ENCODE assay signal across 22 cellular contexts in genomic region chr9:19294219-19294618, GRCh38.
"Had no signal": no experiment of that assay in that cellular context is flagged by ENCODE, and none has a peak within 500 bp of the region (broad histone marks: within the 10 kb centered on the region; RNA-seq: fewer than 3 reads in every experiment).

No MANE protein-coding gene starts in this region.

- H3K9me3 Mint-ChIP-seq: activated CD4-positive, alpha-beta T cell treated with anti-CD3 and anti-CD28 coated beads, Interleukin-2, amount 10 ng/mL, durations not matched to agents 24 days and 14 days; activated CD8-positive, alpha-beta T cell treated with anti-CD3 and anti-CD28 coated beads for 36 hours; activated naive CD4-positive, alpha-beta T cell treated with anti-CD3 and anti-CD28 coated beads, Interleukin-2, amount 50 U/mL, for 72 hours; brain; naive thymus-derived CD4-positive, alpha-beta T cell; stimulated activated effector memory CD8-positive, alpha-beta T cell treated with anti-CD3 and anti-CD28 coated beads, Interleukin-12 subunit alpha, Interleukin-12 subunit beta, amount 100 ng/mL, for 72 hours had no signal

- H3K27ac Mint-ChIP-seq: activated CD4-positive, alpha-beta T cell treated with anti-CD3 and anti-CD28 coated beads, Interleukin-2, amount 10 ng/mL, durations not matched to agents 24 days and 14 days; activated CD8-positive, alpha-beta memory T cell treated with anti-CD3 and anti-CD28 coated beads, Interleukin-2, amount 10 ng/mL, durations not matched to agents 7 days and 5 days; activated CD8-positive, alpha-beta T cell treated with anti-CD3 and anti-CD28 coated beads for 36 hours had no signal

- FAIRE-seq: frontal cortex, islet of Langerhans, small intestine had no signal

- H3K4me1 ChIP-seq: esophagus muscularis mucosa, lower lobe of right lung, right lobe of liver, vagina had no signal

- H3K27ac ChIP-seq: esophagus muscularis mucosa, lower lobe of right lung, right lobe of liver, vagina had no signal

- H3K9me3 ChIP-seq: esophagus muscularis mucosa, lower lobe of right lung, right lobe of liver, vagina had no signal

- H3K27me3 ChIP-seq: esophagus muscularis mucosa, right lobe of liver, vagina had no signal

- DNase-seq: activated CD4-positive, alpha-beta T cell treated with anti-CD3 and anti-CD28 coated beads, Interleukin-2, amount 10 ng/mL, durations not matched to agents 24 days and 14 days; activated CD8-positive, alpha-beta memory T cell treated with anti-CD3 and anti-CD28 coated beads, Interleukin-2, amount 10 ng/mL, durations not matched to agents 7 days and 5 days; activated CD8-positive, alpha-beta T cell treated with anti-CD3 and anti-CD28 coated beads for 36 hours; activated T-cell treated with anti-CD3 and anti-CD28 coated beads for 4 hours; aorta; caudate nucleus; effector memory CD4-positive, alpha-beta T cell; glutamatergic neuron; lower lobe of right lung; naive thymus-derived CD4-positive, alpha-beta T cell; right lobe of liver; small intestine; stimulated activated CD4-positive, alpha-beta T cell treated with anti-CD3 and anti-CD28 coated beads, Interleukin-2, amount 100 ng/mL, for 24 hours; T1000; trophoblast cell had no signal

- H3K4me1 Mint-ChIP-seq: brain had no signal

- H3K27me3 Mint-ChIP-seq: activated CD4-positive, alpha-beta T cell treated with anti-CD3 and anti-CD28 coated beads, Interleukin-2, amount 10 ng/mL, durations not matched to agents 24 days and 14 days; activated CD8-positive, alpha-beta memory T cell treated with anti-CD3 and anti-CD28 coated beads, Interleukin-2, amount 10 ng/mL, durations not matched to agents 7 days and 5 days; activated CD8-positive, alpha-beta T cell treated with anti-CD3 and anti-CD28 coated beads for 36 hours; brain; naive thymus-derived CD4-positive, alpha-beta T cell had no signal

- H3K36me3 Mint-ChIP-seq: activated naive CD4-positive, alpha-beta T cell treated with anti-CD3 and anti-CD28 coated beads, Interleukin-2, amount 50 U/mL, for 72 hours had no signal

- H3K4me3 Mint-ChIP-seq: activated CD4-positive, alpha-beta T cell treated with anti-CD3 and anti-CD28 coated beads, Interleukin-2, amount 10 ng/mL, durations not matched to agents 24 days and 14 days; activated CD8-positive, alpha-beta memory T cell treated with anti-CD3 and anti-CD28 coated beads, Interleukin-2, amount 10 ng/mL, durations not matched to agents 7 days and 5 days; activated CD8-positive, alpha-beta T cell treated with anti-CD3 and anti-CD28 coated beads for 36 hours; brain; naive thymus-derived CD4-positive, alpha-beta T cell; stimulated activated effector memory CD8-positive, alpha-beta T cell treated with anti-CD3 and anti-CD28 coated beads, Interleukin-12 subunit alpha, Interleukin-12 subunit beta, amount 100 ng/mL, for 72 hours had no signal

- H3K4me3 ChIP-seq: esophagus muscularis mucosa, lower lobe of right lung, right lobe of liver, vagina had no signal
